In the genomic region with DNA sequence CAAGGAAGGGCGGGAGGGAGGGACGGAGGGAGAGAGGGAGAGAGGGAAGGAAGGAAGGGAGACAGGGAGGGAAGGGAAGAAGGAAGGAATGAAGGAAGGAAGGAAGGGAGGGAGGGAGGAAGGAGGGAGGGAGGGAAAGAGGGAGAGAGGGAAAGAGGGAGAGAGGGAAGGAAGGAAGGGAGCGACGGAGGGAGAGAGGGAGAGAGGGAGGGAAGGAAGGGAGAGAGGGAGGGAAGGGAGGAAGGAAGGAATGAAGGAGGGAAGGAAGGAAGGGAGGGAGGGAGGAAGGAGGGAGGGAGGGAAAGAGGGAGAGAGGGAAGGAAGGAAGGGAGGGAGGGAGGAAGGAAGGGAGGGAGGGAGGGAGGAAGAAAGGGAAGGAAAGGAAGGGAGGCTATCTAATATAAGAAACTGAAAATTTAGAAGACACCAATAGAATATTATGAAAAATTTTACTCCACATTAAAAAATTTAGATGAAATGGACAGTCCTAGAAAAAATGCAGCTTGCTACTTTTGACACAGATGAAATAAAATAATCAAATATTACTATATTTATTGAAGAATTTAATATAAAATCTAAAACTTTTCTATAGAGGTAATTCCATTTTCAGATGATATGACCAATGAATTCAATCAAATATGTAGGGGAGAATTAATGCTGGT, we compare ENCODE assay signal across 26 cellular contexts.
"Had no signal": no experiment of that assay in that cellular context is flagged by ENCODE, and none has a peak within 500 bp of the region (broad histone marks: within the 10 kb centered on the region; RNA-seq: fewer than 3 reads in every experiment).

No MANE protein-coding gene starts in this region.

- ATAC-seq: effector memory CD8-positive, alpha-beta T cell; esophagus mucosa; foreskin keratinocyte; gastrocnemius medialis; gastroesophageal sphincter; heart left ventricle; heart right ventricle had no signal

- H3K27me3 ChIP-seq: colonic mucosa, dorsolateral prefrontal cortex, esophagus muscularis mucosa, esophagus squamous epithelium, foreskin keratinocyte, gastrocnemius medialis, gastroesophageal sphincter, heart left ventricle, heart right ventricle had no signal

- H3K27me3 Mint-ChIP-seq: dendritic cell treated with granulocyte-macrophage colony-stimulating factor and Interleukin-4, amounts not matched to agents 40 ng/mL and 50 ng/mL, for 4 days; effector memory CD8-positive, alpha-beta T cell had no signal

- DNase-seq: colonic mucosa; cortex of kidney; dermis blood vessel endothelial cell; dorsolateral prefrontal cortex; effector CD4-positive, alpha-beta T cell; effector CD8-positive, alpha-beta T cell; effector memory CD4-positive, alpha-beta T cell; effector memory CD8-positive, alpha-beta T cell; endodermal cell; erythroblast; esophagus squamous epithelium; foreskin fibroblast; foreskin keratinocyte; foreskin melanocyte; gastrocnemius medialis; glutamatergic neuron; head of caudate nucleus; heart left ventricle; heart right ventricle had no signal

- H3K4me1 Mint-ChIP-seq: endodermal cell had no signal

- H3K27ac Mint-ChIP-seq: dendritic cell treated with granulocyte-macrophage colony-stimulating factor and Interleukin-4, amounts not matched to agents 40 ng/mL and 50 ng/mL, for 4 days; effector memory CD8-positive, alpha-beta T cell; endodermal cell had no signal

- FAIRE-seq: endothelial cell of umbilical vein had no signal

- H3K36me3 ChIP-seq: colonic mucosa, esophagus muscularis mucosa, esophagus squamous epithelium, gastrocnemius medialis, heart left ventricle, heart right ventricle had no signal

- H3K4me3 Mint-ChIP-seq: dendritic cell treated with granulocyte-macrophage colony-stimulating factor and Interleukin-4, amounts not matched to agents 40 ng/mL and 50 ng/mL, for 4 days; effector memory CD8-positive, alpha-beta T cell; endodermal cell had no signal

- H3K9me3 ChIP-seq: colonic mucosa, gastrocnemius medialis had no signal

- H3K4me3 ChIP-seq: colonic mucosa, coronary artery, dorsolateral prefrontal cortex, esophagus muscularis mucosa, esophagus squamous epithelium, gastrocnemius medialis, gastroesophageal sphincter, heart left ventricle, heart right ventricle had no signal

- H3K27ac ChIP-seq: colonic mucosa, coronary artery, dorsolateral prefrontal cortex, epithelial cell of prostate, esophagus muscularis mucosa, esophagus squamous epithelium, foreskin keratinocyte, gastrocnemius medialis, gastroesophageal sphincter, heart left ventricle, heart right ventricle had no signal

- H3K4me1 ChIP-seq: colonic mucosa, esophagus muscularis mucosa, esophagus squamous epithelium, gastrocnemius medialis, gastroesophageal sphincter, heart left ventricle, heart right ventricle had no signal
